Comparison of ENCODE assay signal across 8 cellular contexts in the genomic region with DNA sequence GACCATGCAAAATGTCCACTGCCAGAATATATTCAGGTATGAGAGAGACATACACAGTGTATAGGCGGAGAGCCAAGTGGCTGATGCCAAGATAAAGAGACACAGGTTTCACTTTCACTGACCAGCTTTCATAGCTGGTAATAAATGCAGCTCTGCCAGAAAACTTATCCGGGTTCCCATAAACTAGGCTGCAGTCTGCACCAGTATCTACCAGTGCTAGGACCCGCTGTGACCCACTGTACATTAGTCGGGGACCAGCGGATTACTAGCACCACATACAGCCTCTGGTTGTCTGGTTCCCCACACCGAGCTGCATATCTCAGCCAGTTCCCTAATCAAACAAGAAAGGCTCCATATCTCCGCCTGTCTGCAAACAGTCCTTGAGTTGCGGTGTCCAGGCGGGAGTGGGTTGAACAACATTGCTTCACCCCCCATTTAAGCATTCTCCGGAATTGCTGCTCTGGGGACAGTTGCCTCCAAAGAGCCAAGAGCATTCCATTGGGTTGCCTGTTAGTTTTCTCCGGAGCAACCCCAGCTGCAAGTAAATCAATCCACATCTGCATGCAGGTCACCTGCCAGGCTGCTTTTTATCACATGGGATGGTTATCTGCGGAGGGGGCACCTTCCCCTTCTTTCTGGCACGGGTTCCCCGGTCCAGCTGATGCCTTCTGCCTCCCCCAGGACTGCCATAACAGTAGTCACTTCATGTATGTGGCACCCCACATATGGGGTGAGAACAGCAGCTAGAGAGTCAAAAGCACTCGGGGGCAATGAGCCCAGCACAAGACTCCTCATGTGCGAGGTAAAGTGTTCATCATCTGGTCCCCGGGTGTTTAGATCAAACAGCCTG. TPM values are rescaled to one million over a fixed set of nuclear protein-coding genes. Genes with fewer than 3 reads are reported as not detected.
DNase-seq lines count a peak whose midpoint lies in the region; ATAC-seq and TF ChIP-seq lines count a peak whose summit lies in the region.

No MANE protein-coding gene starts in this region.

- H3K9me3 ChIP-seq in AG04450 (ENCODE audit: control insufficient read depth, insufficient read depth, low read length) (no peaks in the 10 kb centered on the region), muscle layer of colon (ENCODE audit: low read length) (no peaks in the 10 kb centered on the region)

- peaks cover 35% of the 10 kb centered on the region for H3K4me1 ChIP-seq in muscle layer of colon (ENCODE audit: insufficient read depth, low read length)

- DNase-seq in AG04450 (ENCODE audit: low read depth, low spot score), result no peak
- DNase-seq in NCI-H1105 (lab: John Stamatoyannopoulos, UW), result peak; percentile 18
- no peak for DNase-seq in ecto neural progenitor cell (ENCODE audit: low spot score)
- no peak for DNase-seq in stimulated activated CD4-positive, alpha-beta T cell treated with anti-CD3 and anti-CD28 coated beads, Interleukin-4, amount 100 ng/mL, for 1 hour

- H3K27ac ChIP-seq in AG04450 (ENCODE audit: low read depth, low read length) (peak overlapping the region; percentile 47), muscle layer of colon (ENCODE audit: low read depth, low read length) (peak overlapping the region; percentile 41)

- no peaks in the 10 kb centered on the region for H3K36me3 ChIP-seq in muscle layer of colon (ENCODE audit: insufficient read depth, low read length)

- ATAC-seq in HG03196 (IDR thresholded peaks at IDR 0.05; ENCODE audit: unreplicated experiment), result no peak
- ATAC-seq in activated CD4-positive, CD25-positive, alpha-beta regulatory T cell treated with anti-CD3 and anti-CD28 coated beads, Interleukin-2, amount 50 U/mL, for 24 hours, result no peak

- H3K4me3 ChIP-seq in AG04450 (ENCODE audit: low read depth, low read length), result peak overlapping the region; percentile 5
- peak overlapping the region; percentile 33 to 44 for H3K4me3 ChIP-seq in muscle layer of colon (ENCODE audit: low read depth in 1 of 2, low read length in 2 of 2)

- H3K27ac Mint-ChIP-seq in dendritic cell treated with granulocyte-macrophage colony-stimulating factor and Interleukin-4, amounts not matched to agents 40 ng/mL and 50 ng/mL, for 4 days, result no peak overlapping the region

- H3K27me3 ChIP-seq in AG04450 (ENCODE audit: control insufficient read depth, insufficient read depth, low read length) (no peaks in the 10 kb centered on the region), muscle layer of colon (ENCODE audit: control insufficient read depth in 1 of 2, insufficient read depth in 2 of 2, low read length in 2 of 2) (no peaks in the 10 kb centered on the region)

- CTCF ChIA-PET in AG04450 (lab: Charles Lee), result no interaction called here

- no peak for TF ChIP-seq CTCF in AG04450 (IDR thresholded peaks at IDR 0.05; ENCODE audit: low read depth, low read length)

- H3K36me3 Mint-ChIP-seq in dendritic cell treated with granulocyte-macrophage colony-stimulating factor and Interleukin-4, amounts not matched to agents 40 ng/mL and 50 ng/mL, for 4 days (ENCODE audit: low read depth), result no peaks in the 10 kb centered on the region

- intact Hi-C loops in dendritic cell treated with granulocyte-macrophage colony-stimulating factor and Interleukin-4, amounts not matched to agents 40 ng/mL and 50 ng/mL, for 4 days (cut with micrococcal nuclease), result no loop called here

- no peaks in the 10 kb centered on the region for H3K4me1 Mint-ChIP-seq in dendritic cell treated with granulocyte-macrophage colony-stimulating factor and Interleukin-4, amounts not matched to agents 40 ng/mL and 50 ng/mL, for 4 days (ENCODE audit: low read depth)

- no peak overlapping the region for H3K9ac ChIP-seq in muscle layer of colon (ENCODE audit: low read length)

- POLR2A ChIA-PET in AG04450 (lab: Yijun Ruan, JAX), result interaction anchor here (0.6 to 2.5 kb wide), 3 partner anchors 10 to 273 kb away, joined by 3 to 17 read pairs (median 3); a partner anchor contains a TSS

- peak overlapping the region; percentile 25 for H3K4me3 Mint-ChIP-seq in dendritic cell treated with granulocyte-macrophage colony-stimulating factor and Interleukin-4, amounts not matched to agents 40 ng/mL and 50 ng/mL, for 4 days

- H3K9me3 Mint-ChIP-seq in dendritic cell treated with granulocyte-macrophage colony-stimulating factor and Interleukin-4, amounts not matched to agents 40 ng/mL and 50 ng/mL, for 4 days, result no peaks in the 10 kb centered on the region

- H3K27me3 Mint-ChIP-seq in dendritic cell treated with granulocyte-macrophage colony-stimulating factor and Interleukin-4, amounts not matched to agents 40 ng/mL and 50 ng/mL, for 4 days, result no peaks in the 10 kb centered on the region

RNA-seq across cellular contexts. Expression of a gene that starts 18.0 kb away (rescaled TPM):
- polyA plus RNA-seq in AG04450 (2011; rRNA removed), result 5.9 and 8.0 TPM in 2 replicates
- 8.3 and 9.7 TPM in 2 replicates for polyA minus RNA-seq in AG04450 (2011; rRNA and poly(A)+ RNA removed)

RNA-seq across cellular contexts. Expression of a gene that starts 21.3 kb away (rescaled TPM):
- polyA plus RNA-seq in AG04450 (2011; rRNA removed), result 1.3 and 1.9 TPM in 2 replicates
- polyA minus RNA-seq in AG04450 (2011; rRNA and poly(A)+ RNA removed), result 0.35 and 0.60 TPM in 2 replicates

RNA-seq across cellular contexts. Expression of a gene that starts 21.4 kb away (rescaled TPM):
- not detected in 2 replicates for polyA plus RNA-seq in AG04450 (2011; rRNA removed)
- not detected in 2 replicates for polyA minus RNA-seq in AG04450 (2011; rRNA and poly(A)+ RNA removed)
